18 cellular contexts compared by ENCODE assay signal in the genomic region with DNA sequence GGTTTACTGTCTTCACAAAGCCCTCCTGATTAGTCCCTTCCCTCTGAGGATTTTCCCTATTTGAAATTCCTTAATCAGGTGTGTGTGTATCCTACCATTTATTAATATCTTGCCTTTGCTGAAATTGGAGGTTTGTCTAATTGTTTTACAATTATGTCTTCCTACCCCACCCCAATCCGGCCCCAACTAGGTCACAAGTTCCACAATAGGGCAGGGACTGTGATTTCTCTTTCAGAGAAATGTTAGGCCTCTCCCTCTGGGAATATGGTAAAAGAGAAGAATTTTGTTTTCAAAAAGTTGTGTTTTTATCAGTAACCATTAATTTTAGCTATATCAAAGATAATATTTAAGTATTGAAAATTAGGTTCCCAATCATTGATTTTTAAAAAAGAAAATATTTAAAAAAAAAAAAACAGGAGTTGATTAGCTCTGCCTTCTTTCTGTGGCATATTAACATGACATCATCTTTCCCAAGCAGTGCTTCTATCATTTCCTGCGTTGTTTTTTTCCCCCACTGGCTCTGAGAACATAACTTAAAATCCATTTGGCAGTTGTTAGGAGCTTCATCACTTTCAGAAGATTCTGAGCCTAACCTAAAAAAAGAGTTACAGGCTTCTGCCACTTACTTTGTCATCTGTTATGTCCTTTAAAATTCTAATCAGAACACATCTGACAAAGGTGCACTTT. TPM values are rescaled to one million over a fixed set of nuclear protein-coding genes. Genes with fewer than 3 reads are reported as not detected.
DNase-seq lines count a peak whose midpoint lies in the region; ATAC-seq and TF ChIP-seq lines count a peak whose summit lies in the region.
"Had no signal": no experiment of that assay in that cellular context is flagged by ENCODE, and none has a peak within 500 bp of the region (broad histone marks: within the 10 kb centered on the region; RNA-seq: fewer than 3 reads in every experiment).

No MANE protein-coding gene starts in this region.

- TF ChIP-seq POLR2A in gastroesophageal sphincter (IDR thresholded peaks at IDR 0.05) = no peak
- TF ChIP-seq POLR2A in spleen (IDR thresholded peaks at IDR 0.05) = no peak

- DNase-seq in EL = peak; percentile 34
- no peak for DNase-seq in WTC11 (ENCODE audit: low spot score)
- DNase-seq in osteoblast (ENCODE audit: insufficient read length, low spot score, missing footprints) = peak; percentile 21
- DNase-seq in spleen = no peak
- DNase-seq in neuronal stem cell (ENCODE audit: low spot score) = no peak
- DNase-seq: activated CD4-positive, alpha-beta T cell treated with anti-CD3 and anti-CD28 coated beads for 4 hours; adrenal gland; KG1; NCI-H1436 treated with DMSO at 0.1 percent for 48 hours; OCI-M1; stimulated activated CD4-positive, alpha-beta T cell treated with anti-CD3 and anti-CD28 coated beads, Interleukin-2, amount 100 ng/mL, for 48 hours; T-helper 1 cell had no signal

- H2BK12ac ChIP-seq in neuronal stem cell (ENCODE audit: low read length) = no peak overlapping the region

- no peak overlapping the region for H3K18ac ChIP-seq in neuronal stem cell (ENCODE audit: low read length)

- CTCF ChIA-PET in WTC11 (lab: Charles Lee) = no interaction called here

- POLR2A ChIA-PET in WTC11 (lab: Charles Lee) = no interaction called here

- H3K9me3 ChIP-seq in gastroesophageal sphincter = no peaks in the 10 kb centered on the region
- no peaks in the 10 kb centered on the region for H3K9me3 ChIP-seq in osteoblast (ENCODE audit: low read depth, low read length)
- H3K9me3 ChIP-seq in spleen = peaks cover 0 to 5% (median 0%) of the 10 kb centered on the region in 8 donors
- H3K9me3 ChIP-seq in neuronal stem cell (replicated peaks in 1 of 2; ENCODE audit: control insufficient read depth in 2 of 2, insufficient read depth in 1 of 2, low read depth in 1 of 2, low read length in 2 of 2) = no peaks in the 10 kb centered on the region
- H3K9me3 ChIP-seq: adrenal gland, upper lobe of left lung had no signal

- peaks cover 10% of the 10 kb centered on the region; the same call in 1 of the 2 replicates for H3K9me3 Mint-ChIP-seq in WTC11

- H3K27ac ChIP-seq in gastroesophageal sphincter (peak overlapping the region in 3 of 4 donors; percentile 38 to 42 (median 41)), osteoblast (ENCODE audit: low read depth, low read length) (peak overlapping the region; percentile 31), spleen (no peak overlapping the region), neuronal stem cell (replicated peaks; ENCODE audit: low read length) (no peak overlapping the region)
- H3K27ac ChIP-seq: adrenal gland; BLaER1 treated with 17β-estradiol and CSF1 and Interleukin-3, amounts not matched to agents 10 nM and 100 nM; coronary artery; upper lobe of left lung had no signal

- ATAC-seq in WTC11 = no peak
- no peak for ATAC-seq in gastroesophageal sphincter
- ATAC-seq in HG03571 (IDR thresholded peaks at IDR 0.05; ENCODE audit: unreplicated experiment) = no peak
- no peak for ATAC-seq in GM18909 (IDR thresholded peaks at IDR 0.05; ENCODE audit: poor library complexity, unreplicated experiment)

- peaks cover 19% of the 10 kb centered on the region for H3K79me2 ChIP-seq in osteoblast (ENCODE audit: insufficient read depth, low read length)

- H3K4me3 Mint-ChIP-seq in WTC11 = no peak overlapping the region

- peaks cover 14% of the 10 kb centered on the region for H3K4me1 Mint-ChIP-seq in WTC11

- intact Hi-C loops in spleen (cut with DNase I; ENCODE audit: low total_unique reads) = no loop called here

- H3K4me3 ChIP-seq in gastroesophageal sphincter (no peak overlapping the region), osteoblast (ENCODE audit: insufficient read depth, low read length) (no peak overlapping the region), spleen (no peak overlapping the region), neuronal stem cell (ENCODE audit: low read length in 2 of 2) (no peak overlapping the region)
- H3K4me3 ChIP-seq: adrenal gland; BLaER1 treated with 17β-estradiol and CSF1 and Interleukin-3, amounts not matched to agents 10 nM and 100 nM; coronary artery; upper lobe of left lung had no signal

- H3K36me3 Mint-ChIP-seq in WTC11 = peaks cover 10% of the 10 kb centered on the region

- H3K27ac Mint-ChIP-seq in WTC11 = 0 out of 2 replicates have a peak overlapping the region, but pooled peaks have one; percentile 62

- H3K27me3 Mint-ChIP-seq in WTC11 (ENCODE audit: low read depth) = no peaks in the 10 kb centered on the region

- no peak overlapping the region for H3K4ac ChIP-seq in neuronal stem cell (ENCODE audit: low read length)

- no peak overlapping the region for H2BK15ac ChIP-seq in neuronal stem cell (ENCODE audit: low read length)

- H2BK5ac ChIP-seq in neuronal stem cell (ENCODE audit: low read length) = no peak overlapping the region

- H3K14ac ChIP-seq in neuronal stem cell (ENCODE audit: low read length) = no peak overlapping the region

- H3K4me2 ChIP-seq in osteoblast (ENCODE audit: insufficient read depth, low read length) (no peak overlapping the region), neuronal stem cell (ENCODE audit: insufficient read depth, low read length, poor library complexity, severe bottlenecking) (no peak overlapping the region)

- H4K91ac ChIP-seq in neuronal stem cell (ENCODE audit: low read depth, low read length, poor library complexity) = no peak overlapping the region

- H3K79me1 ChIP-seq in neuronal stem cell (ENCODE audit: low read depth, low read length) = peaks cover 2% of the 10 kb centered on the region

- H2AFZ ChIP-seq in osteoblast (ENCODE audit: low read length) = no peak overlapping the region
- no peak overlapping the region for H2AFZ ChIP-seq in neuronal stem cell (ENCODE audit: low read length)

- TF ChIP-seq EP300 in gastroesophageal sphincter (IDR thresholded peaks at IDR 0.05) = no peak

- H4K8ac ChIP-seq in neuronal stem cell (ENCODE audit: low read depth, low read length) = no peak overlapping the region

- peaks cover 0 to 20% (median 4%) of the 10 kb centered on the region in 3 donors for H3K4me1 ChIP-seq in gastroesophageal sphincter
- peaks cover 20% of the 10 kb centered on the region for H3K4me1 ChIP-seq in osteoblast (ENCODE audit: insufficient read depth, low read length)
- H3K4me1 ChIP-seq in spleen = peaks cover 0 to 15% (median 2%) of the 10 kb centered on the region in 6 donors
- peaks cover 2 to 7% of the 10 kb centered on the region in 2 donors for H3K4me1 ChIP-seq in neuronal stem cell (ENCODE audit: control insufficient read depth in 2 of 2, insufficient read depth in 1 of 2, low read depth in 1 of 2, low read length in 2 of 2)

- TF ChIP-seq CTCF in WTC11 (IDR thresholded peaks at IDR 0.05) (no peak), gastroesophageal sphincter (IDR thresholded peaks at IDR 0.05) (no peak), osteoblast (IDR thresholded peaks at IDR 0.05; ENCODE audit: extremely low read depth, low read depth, low read length) (no peak), spleen (IDR thresholded peaks at IDR 0.05 in 8 of 11, conservative IDR thresholded peaks at IDR 0.05 in 3 of 11) (no peak)

- H3K9ac ChIP-seq in neuronal stem cell (ENCODE audit: low read depth, low read length, poor library complexity) = no peak overlapping the region
- H3K9ac ChIP-seq: BLaER1 treated with 17β-estradiol and CSF1 and Interleukin-3, amounts not matched to agents 10 nM and 100 nM had no signal

- WGBS in gastroesophageal sphincter (ENCODE audit: low coverage in 1 of 2), 2 donors = 36 to 43% methylated on average over 2 of the region's 2 CpGs
- whole genome bisulfite sequencing in spleen, 5 donors = 59 to 80% (median 66%) methylated on average over 2 of the region's 2 CpGs
- WGBS in neuronal stem cell (ENCODE audit: extremely low coverage in 2 of 2, insufficient read length in 2 of 2, insufficient replicate concordance in 1 of 2), 2 donors = no CpG with 5 or more reads among the region's 2 CpGs

- H3K36me3 ChIP-seq in gastroesophageal sphincter (peaks cover 0 to 3% of the 10 kb centered on the region in 2 donors), osteoblast (ENCODE audit: insufficient read depth, low read length) (no peaks in the 10 kb centered on the region), spleen (peaks cover 0 to 41% (median under 1%) of the 10 kb centered on the region in 6 donors), neuronal stem cell (replicated peaks in 1 of 2; ENCODE audit: control insufficient read depth in 2 of 2, insufficient read depth in 2 of 2, low read length in 2 of 2) (peaks cover 2 to 8% of the 10 kb centered on the region in 2 donors)
- H3K36me3 ChIP-seq: adrenal gland had no signal

- H4K20me1 ChIP-seq in osteoblast (ENCODE audit: insufficient read depth, low read length) = no peaks in the 10 kb centered on the region

- no peak overlapping the region for H2BK120ac ChIP-seq in neuronal stem cell (ENCODE audit: low read depth, low read length)

- no peak overlapping the region for H2AK5ac ChIP-seq in neuronal stem cell (ENCODE audit: low read depth, low read length)

- no peaks in the 10 kb centered on the region for H3K27me3 ChIP-seq in gastroesophageal sphincter
- H3K27me3 ChIP-seq in osteoblast (ENCODE audit: insufficient read depth, low read length) = no peaks in the 10 kb centered on the region
- no peaks in the 10 kb centered on the region for H3K27me3 ChIP-seq in spleen (replicated peaks in 1 of 7)
- H3K27me3 ChIP-seq in neuronal stem cell (ENCODE audit: control insufficient read depth in 3 of 3, insufficient read depth in 3 of 3, low read depth in 1 of 3, low read length in 3 of 3) = no peaks in the 10 kb centered on the region
- H3K27me3 ChIP-seq: adrenal gland; BLaER1 treated with 17β-estradiol and CSF1 and Interleukin-3, amounts not matched to agents 10 nM and 100 nM; upper lobe of left lung had no signal

- H3K23ac ChIP-seq in neuronal stem cell (ENCODE audit: low read depth, low read length, poor library complexity) = no peak overlapping the region

TF ChIP-seq in WTC11, 78 proteins besides CTCF, POLR2A, EP300 and RAD21 (continues in another document):
- no peak for TF ChIP-seq TEAD1 (CRISPR knock-in tag; IDR thresholded peaks at IDR 0.05)
- TF ChIP-seq HMGA2 (CRISPR knock-in tag; IDR thresholded peaks at IDR 0.05) = no peak
- TF ChIP-seq TP53 (CRISPR knock-in tag; IDR thresholded peaks at IDR 0.05) = no peak

RNA-seq across cellular contexts. Expression of gene BLOC1S5, which starts 36.1 kb away (rescaled TPM):
- total RNA-seq in WTC11 (2021) = 15.6 to 18.9 TPM (median 17.9 TPM) in 3 replicates
- total RNA-seq in gastroesophageal sphincter = 10 to 100 TPM; 10.9 to 15.7 (median 14.8) TPM
- total RNA-seq in osteoblast = 14.1 and 15.3 TPM in 2 replicates
- 10 to 100 TPM; 11.6 to 18.0 (median 14.6) TPM for total RNA-seq in spleen
- polyA plus RNA-seq in spleen = 10 to 100 TPM in 1 of 3 donors, 1 to 10 TPM in 2; 6.6 to 11.3 (median 6.9) TPM
- 19.0 TPM for polyA plus RNA-seq in neuronal stem cell (2013, experiment 1 of 2)
- 17.6 TPM for polyA plus RNA-seq in neuronal stem cell (2013, experiment 2 of 2)

Comparison
In these comparisons a context has a peak if more than half of its experiments do, and no peak if none do; other contexts are left out.
1. DNase-seq: peak in EL (single experiment) and osteoblast (single experiment); none in WTC11 (single experiment), spleen (single experiment) and neuronal stem cell (single experiment).
2. H3K27ac ChIP-seq: peak in gastroesophageal sphincter (3 of 4) and osteoblast (single experiment); none in spleen (0 of 8) and neuronal stem cell (single experiment).